ENCODE assay signal across 1 cellular context in genomic region chr10:73940634-73941221, GRCh38.
TF ChIP-seq lines count a peak whose summit lies in the region.

No MANE protein-coding gene starts in this region.

TF ChIP-seq in HepG2, 621 proteins besides CTCF, POLR2A, EP300 and RAD21 (continued from another document and continues in another):
- TF ChIP-seq ZNF574 (CRISPR knock-in tag; IDR thresholded peaks at IDR 0.05) (peak; percentile 95), TBP (CRISPR knock-in tag; IDR thresholded peaks at IDR 0.05) (no peak), FOXK1 (CRISPR knock-in tag; IDR thresholded peaks at IDR 0.05; ENCODE audit: borderline replicate concordance, low read depth) (no peak), RXRB (CRISPR knock-in tag; IDR thresholded peaks at IDR 0.05; ENCODE audit: borderline replicate concordance) (peak; percentile 55; the same call in 1 of the 2 replicates), ZNF331 (CRISPR knock-in tag; IDR thresholded peaks at IDR 0.05) (peak; percentile 65; the same call in 1 of the 2 replicates), ATAD3A (CRISPR knock-in tag; IDR thresholded peaks at IDR 0.05) (no peak), ZNF674 (CRISPR knock-in tag; IDR thresholded peaks at IDR 0.05; ENCODE audit: low read depth) (no peak), ZNF501 (CRISPR knock-in tag; IDR thresholded peaks at IDR 0.05) (peak; percentile 60), KAT8 (CRISPR knock-in tag; IDR thresholded peaks at IDR 0.05) (0 out of 2 replicates have a peak, but pooled peaks have one; percentile 53), TAF1 (CRISPR knock-in tag; IDR thresholded peaks at IDR 0.05) (0 out of 2 replicates have a peak, but pooled peaks have one; percentile 27), MEIS2 (CRISPR knock-in tag; IDR thresholded peaks at IDR 0.05) (no peak), HCFC1 (IDR thresholded peaks at IDR 0.05; ENCODE audit: low read depth, low read length) (no peak), CREB1 (IDR thresholded peaks at IDR 0.05) (no peak), CREB1 (CRISPR knock-in tag; IDR thresholded peaks at IDR 0.05) (no peak), KLF12 (CRISPR knock-in tag; IDR thresholded peaks at IDR 0.05; ENCODE audit: borderline replicate concordance) (peak; percentile 64; the same call in 1 of the 2 replicates), STAT6 (CRISPR knock-in tag; IDR thresholded peaks at IDR 0.05; ENCODE audit: borderline replicate concordance) (0 out of 2 replicates have a peak, but pooled peaks have one; percentile 31), HMGXB4 (CRISPR knock-in tag; IDR thresholded peaks at IDR 0.05; ENCODE audit: borderline replicate concordance in 1 of 2, low read depth in 1 of 2) (peak; percentile 61 to 83; a peak in 3 of 4 replicates), ZNF567 (CRISPR knock-in tag; IDR thresholded peaks at IDR 0.05; ENCODE audit: borderline replicate concordance) (0 out of 2 replicates have a peak, but pooled peaks have one; percentile 40), NFYB (CRISPR knock-in tag; IDR thresholded peaks at IDR 0.05) (0 out of 2 replicates have a peak, but pooled peaks have one; percentile 20), NR3C1 (CRISPR knock-in tag; IDR thresholded peaks at IDR 0.05) (no peak), ZNF230 (CRISPR knock-in tag; IDR thresholded peaks at IDR 0.05) (no peak), ZGPAT (CRISPR knock-in tag; IDR thresholded peaks at IDR 0.05) (peak; percentile 73), GABPB1 (CRISPR knock-in tag; IDR thresholded peaks at IDR 0.05) (peak; percentile 61; the same call in 1 of the 2 replicates), PHF21A (CRISPR knock-in tag; IDR thresholded peaks at IDR 0.05) (peak; percentile 43; the same call in 1 of the 2 replicates), ZNF770 (CRISPR knock-in tag; IDR thresholded peaks at IDR 0.05) (no peak), BCL6 (CRISPR knock-in tag; IDR thresholded peaks at IDR 0.05) (0 out of 2 replicates have a peak, but pooled peaks have one; percentile 19), ZNF776 (CRISPR knock-in tag; IDR thresholded peaks at IDR 0.05) (no peak), ZNF350 (CRISPR knock-in tag; IDR thresholded peaks at IDR 0.05; ENCODE audit: borderline replicate concordance, low read depth) (peak; percentile 22; the same call in 1 of the 2 replicates), SOX5 (CRISPR knock-in tag; IDR thresholded peaks at IDR 0.05; ENCODE audit: borderline replicate concordance) (peak; percentile 31; the same call in 1 of the 2 replicates), IKZF5 (CRISPR knock-in tag; IDR thresholded peaks at IDR 0.05) (0 out of 2 replicates have a peak, but pooled peaks have one; percentile 41), ZNF792 (CRISPR knock-in tag; IDR thresholded peaks at IDR 0.05) (0 out of 2 replicates have a peak, but pooled peaks have one; percentile 38)
- TF ChIP-seq, protein P1, sequence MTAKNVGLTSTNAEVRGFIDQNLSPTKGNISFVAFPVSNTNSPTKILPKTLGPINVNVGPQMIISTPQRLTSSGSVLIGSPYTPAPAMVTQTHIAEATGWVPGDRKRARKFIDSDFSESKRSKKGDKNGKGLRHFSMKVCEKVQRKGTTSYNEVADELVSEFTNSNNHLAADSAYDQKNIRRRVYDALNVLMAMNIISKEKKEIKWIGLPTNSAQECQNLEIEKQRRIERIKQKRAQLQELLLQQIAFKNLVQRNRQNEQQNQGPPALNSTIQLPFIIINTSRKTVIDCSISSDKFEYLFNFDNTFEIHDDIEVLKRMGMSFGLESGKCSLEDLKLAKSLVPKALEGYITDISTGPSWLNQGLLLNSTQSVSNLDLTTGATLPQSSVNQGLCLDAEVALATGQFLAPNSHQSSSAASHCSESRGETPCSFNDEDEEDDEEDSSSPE (CRISPR knock-in tag; IDR thresholded peaks at IDR 0.05): peak; percentile 48; the same call in 1 of the 2 replicates
- TF ChIP-seq, protein P2, sequence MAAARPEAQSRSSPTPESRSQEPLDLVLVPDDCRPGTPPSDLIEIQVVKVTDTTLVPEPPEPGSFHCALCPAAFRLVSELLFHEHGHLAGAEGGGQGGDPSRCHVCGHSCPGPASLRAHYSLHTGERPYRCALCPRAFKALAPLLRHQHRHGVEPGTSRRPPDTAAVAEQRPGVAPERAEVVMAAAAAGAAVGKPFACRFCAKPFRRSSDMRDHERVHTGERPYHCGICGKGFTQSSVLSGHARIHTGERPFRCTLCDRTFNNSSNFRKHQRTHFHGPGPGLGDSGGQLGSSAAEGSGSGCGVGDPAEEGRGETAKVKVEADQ (CRISPR knock-in tag; IDR thresholded peaks at IDR 0.05; ENCODE audit: borderline replicate concordance): no peak
- TF ChIP-seq, protein P3, sequence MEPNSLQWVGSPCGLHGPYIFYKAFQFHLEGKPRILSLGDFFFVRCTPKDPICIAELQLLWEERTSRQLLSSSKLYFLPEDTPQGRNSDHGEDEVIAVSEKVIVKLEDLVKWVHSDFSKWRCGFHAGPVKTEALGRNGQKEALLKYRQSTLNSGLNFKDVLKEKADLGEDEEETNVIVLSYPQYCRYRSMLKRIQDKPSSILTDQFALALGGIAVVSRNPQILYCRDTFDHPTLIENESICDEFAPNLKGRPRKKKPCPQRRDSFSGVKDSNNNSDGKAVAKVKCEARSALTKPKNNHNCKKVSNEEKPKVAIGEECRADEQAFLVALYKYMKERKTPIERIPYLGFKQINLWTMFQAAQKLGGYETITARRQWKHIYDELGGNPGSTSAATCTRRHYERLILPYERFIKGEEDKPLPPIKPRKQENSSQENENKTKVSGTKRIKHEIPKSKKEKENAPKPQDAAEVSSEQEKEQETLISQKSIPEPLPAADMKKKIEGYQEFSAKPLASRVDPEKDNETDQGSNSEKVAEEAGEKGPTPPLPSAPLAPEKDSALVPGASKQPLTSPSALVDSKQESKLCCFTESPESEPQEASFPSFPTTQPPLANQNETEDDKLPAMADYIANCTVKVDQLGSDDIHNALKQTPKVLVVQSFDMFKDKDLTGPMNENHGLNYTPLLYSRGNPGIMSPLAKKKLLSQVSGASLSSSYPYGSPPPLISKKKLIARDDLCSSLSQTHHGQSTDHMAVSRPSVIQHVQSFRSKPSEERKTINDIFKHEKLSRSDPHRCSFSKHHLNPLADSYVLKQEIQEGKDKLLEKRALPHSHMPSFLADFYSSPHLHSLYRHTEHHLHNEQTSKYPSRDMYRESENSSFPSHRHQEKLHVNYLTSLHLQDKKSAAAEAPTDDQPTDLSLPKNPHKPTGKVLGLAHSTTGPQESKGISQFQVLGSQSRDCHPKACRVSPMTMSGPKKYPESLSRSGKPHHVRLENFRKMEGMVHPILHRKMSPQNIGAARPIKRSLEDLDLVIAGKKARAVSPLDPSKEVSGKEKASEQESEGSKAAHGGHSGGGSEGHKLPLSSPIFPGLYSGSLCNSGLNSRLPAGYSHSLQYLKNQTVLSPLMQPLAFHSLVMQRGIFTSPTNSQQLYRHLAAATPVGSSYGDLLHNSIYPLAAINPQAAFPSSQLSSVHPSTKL (CRISPR knock-in tag; IDR thresholded peaks at IDR 0.05): peak; percentile 43; the same call in 1 of the 2 replicates
- TF ChIP-seq, protein P4, sequence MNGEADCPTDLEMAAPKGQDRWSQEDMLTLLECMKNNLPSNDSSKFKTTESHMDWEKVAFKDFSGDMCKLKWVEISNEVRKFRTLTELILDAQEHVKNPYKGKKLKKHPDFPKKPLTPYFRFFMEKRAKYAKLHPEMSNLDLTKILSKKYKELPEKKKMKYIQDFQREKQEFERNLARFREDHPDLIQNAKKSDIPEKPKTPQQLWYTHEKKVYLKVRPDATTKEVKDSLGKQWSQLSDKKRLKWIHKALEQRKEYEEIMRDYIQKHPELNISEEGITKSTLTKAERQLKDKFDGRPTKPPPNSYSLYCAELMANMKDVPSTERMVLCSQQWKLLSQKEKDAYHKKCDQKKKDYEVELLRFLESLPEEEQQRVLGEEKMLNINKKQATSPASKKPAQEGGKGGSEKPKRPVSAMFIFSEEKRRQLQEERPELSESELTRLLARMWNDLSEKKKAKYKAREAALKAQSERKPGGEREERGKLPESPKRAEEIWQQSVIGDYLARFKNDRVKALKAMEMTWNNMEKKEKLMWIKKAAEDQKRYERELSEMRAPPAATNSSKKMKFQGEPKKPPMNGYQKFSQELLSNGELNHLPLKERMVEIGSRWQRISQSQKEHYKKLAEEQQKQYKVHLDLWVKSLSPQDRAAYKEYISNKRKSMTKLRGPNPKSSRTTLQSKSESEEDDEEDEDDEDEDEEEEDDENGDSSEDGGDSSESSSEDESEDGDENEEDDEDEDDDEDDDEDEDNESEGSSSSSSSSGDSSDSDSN (CRISPR knock-in tag; IDR thresholded peaks at IDR 0.05): peak; percentile 57; the same call in 1 of the 2 replicates
